Comparison of ENCODE assay signal across 23 cellular contexts in genomic region chr1:246126580-246126979, GRCh38.
DNase-seq lines count a peak whose midpoint lies in the region; ATAC-seq, FAIRE-seq and TF ChIP-seq lines count a peak whose summit lies in the region.
"Had no signal": no experiment of that assay in that cellular context is flagged by ENCODE, and none has a peak within 500 bp of the region (broad histone marks: within the 10 kb centered on the region; RNA-seq: fewer than 3 reads in every experiment).

No MANE protein-coding gene starts in this region.

- CTCF ChIA-PET in HepG2 (lab: Yijun Ruan, JAX; ENCODE audit: low intra/inter-chr PET ratio, low total read pairs): no interaction called here

- H3K27ac ChIP-seq in HepG2 (ENCODE audit: extremely low read length, insufficient read depth, low read length) (no peak overlapping the region), right lobe of liver (no peak overlapping the region), stomach (no peak overlapping the region)
- H3K27ac ChIP-seq: 22Rv1; A549; BLaER1 treated with 17β-estradiol and CSF1 and Interleukin-3, amounts not matched to agents 10 nM and 100 nM; C4-2B had no signal

- no peak for DNase-seq in HepG2 (ENCODE audit: low spot score)
- no peak for DNase-seq in right lobe of liver
- DNase-seq in stomach: no peak
- DNase-seq: AML-193; Caco-2; Calu3; CD4-positive, alpha-beta T cell; CD8-positive, alpha-beta T cell; DMS 273 treated with DMSO at 0.1 percent for 48 hours; DMS153; DMS53; DMS79; DND-41; EL; GF-D8 had no signal

- H3K4me1 ChIP-seq in HepG2 (ENCODE audit: insufficient read depth, low read length) (peaks cover 11% of the 10 kb centered on the region), right lobe of liver (no peaks in the 10 kb centered on the region), stomach (peaks cover 0 to 8% (median 0%) of the 10 kb centered on the region in 4 donors)
- H3K4me1 ChIP-seq: A549; BLaER1 treated with 17β-estradiol and CSF1 and Interleukin-3, amounts not matched to agents 10 nM and 100 nM; Caco-2 had no signal

- no peak for FAIRE-seq in HepG2 (lab: Jason Lieb, UNC)
- peak; percentile 31 for FAIRE-seq in TTC549 (lab: Jason Lieb, UNC)
- FAIRE-seq: A549, GM12891, GM19239 had no signal

- no peak for TF ChIP-seq CTCF in HepG2 (CRISPR knock-in tag; IDR thresholded peaks at IDR 0.05)
- no peak for TF ChIP-seq CTCF in right lobe of liver (IDR thresholded peaks at IDR 0.05)
- no peak for TF ChIP-seq CTCF in stomach (IDR thresholded peaks at IDR 0.05)

- no peak for TF ChIP-seq RAD21 in HepG2 (CRISPR knock-in tag; IDR thresholded peaks at IDR 0.05)

- BruUV-seq in HepG2 (replicated peaks; lab: Mats Ljungman, UMichigan): no TSS peak

- POLR2A ChIA-PET in HepG2 (lab: Yijun Ruan, JAX): no interaction called here

- H3K4me3 ChIP-seq in HepG2 (replicated peaks in 1 of 3; ENCODE audit: insufficient read depth in 1 of 3, low read depth in 2 of 3, low read length in 3 of 3) (no peak overlapping the region), right lobe of liver (no peak overlapping the region), stomach (no peak overlapping the region)
- H3K4me3 ChIP-seq: A549; BLaER1 treated with 17β-estradiol and CSF1 and Interleukin-3, amounts not matched to agents 10 nM and 100 nM had no signal

- no peaks in the 10 kb centered on the region for H3K79me2 ChIP-seq in HepG2 (ENCODE audit: insufficient read depth, low read length)

- no peaks in the 10 kb centered on the region for H4K20me1 ChIP-seq in HepG2 (ENCODE audit: insufficient read depth, low read length)
- H4K20me1 ChIP-seq: BLaER1 treated with 17β-estradiol and CSF1 and Interleukin-3, amounts not matched to agents 10 nM and 100 nM had no signal

- H3K4me2 ChIP-seq in HepG2 (ENCODE audit: low read depth, low read length): no peak overlapping the region
- H3K4me2 ChIP-seq: A549; BLaER1 treated with 17β-estradiol and CSF1 and Interleukin-3, amounts not matched to agents 10 nM and 100 nM had no signal

- no peaks in the 10 kb centered on the region for H3K9me3 ChIP-seq in HepG2 (ENCODE audit: low read length)
- no peaks in the 10 kb centered on the region for H3K9me3 ChIP-seq in right lobe of liver
- H3K9me3 ChIP-seq in stomach: no peaks in the 10 kb centered on the region
- H3K9me3 ChIP-seq: A549; BLaER1 treated with 17β-estradiol and CSF1 and Interleukin-3, amounts not matched to agents 10 nM and 100 nM; Caco-2 had no signal

- ATAC-seq in HepG2: no peak
- no peak for ATAC-seq in right lobe of liver
- ATAC-seq in HG03280 (IDR thresholded peaks at IDR 0.05; ENCODE audit: unreplicated experiment): no peak
- ATAC-seq: A549; CD8-positive, alpha-beta T cell had no signal

- H3K9ac ChIP-seq in HepG2 (ENCODE audit: insufficient read depth, low read depth, low read length): no peak overlapping the region
- H3K9ac ChIP-seq: BLaER1 treated with 17β-estradiol and CSF1 and Interleukin-3, amounts not matched to agents 10 nM and 100 nM had no signal

- TF ChIP-seq POLR2A in HepG2 (IDR thresholded peaks at IDR 0.05; ENCODE audit: insufficient read depth in 1 of 2, low read depth in 2 of 2, low read length in 2 of 2) (no peak), right lobe of liver (IDR thresholded peaks at IDR 0.05) (no peak), stomach (IDR thresholded peaks at IDR 0.05) (no peak)

- TF ChIP-seq EP300 in HepG2 (IDR thresholded peaks at IDR 0.05; ENCODE audit: low read depth in 2 of 2, low read length in 2 of 2) (no peak), HepG2 (CRISPR knock-in tag; IDR thresholded peaks at IDR 0.05; ENCODE audit: borderline replicate concordance) (no peak), stomach (IDR thresholded peaks at IDR 0.05) (no peak)

- H3K36me3 ChIP-seq in HepG2 (replicated peaks in 1 of 2; ENCODE audit: control insufficient read depth in 1 of 2, insufficient read depth in 2 of 2, low read length in 2 of 2) (peaks cover 0 to 1% of the 10 kb centered on the region in 2 experiments; a peak in 1 of 5 replicates), right lobe of liver (no peaks in the 10 kb centered on the region), stomach (no peaks in the 10 kb centered on the region)

- no peaks in the 10 kb centered on the region for H3K27me3 ChIP-seq in HepG2 (ENCODE audit: control insufficient read depth in 1 of 2, insufficient read depth in 2 of 2, low read length in 2 of 2)
- no peaks in the 10 kb centered on the region for H3K27me3 ChIP-seq in right lobe of liver
- H3K27me3 ChIP-seq in stomach: no peaks in the 10 kb centered on the region
- H3K27me3 ChIP-seq: BLaER1 treated with 17β-estradiol and CSF1 and Interleukin-3, amounts not matched to agents 10 nM and 100 nM had no signal

- intact Hi-C loops in HepG2 (cut with micrococcal nuclease; ENCODE audit: unreplicated experiment): no loop called here
- intact Hi-C loops in right lobe of liver (cut with DNase I): no loop called here
- intact Hi-C loops in stomach (cut with DNase I; ENCODE audit: low total_unique reads): loop anchor here (10.0 kb wide), 1 partner anchor 972 kb away; the partner anchor contains the start of gene KIF26B

- in situ Hi-C loops in HepG2 (cut with HindIII; ENCODE audit: extremely low pct_ligation_motif_present, low pct_unique_long_range_greater_than_20kb): no loop called here

- H2AFZ ChIP-seq in HepG2 (ENCODE audit: low read length): no peak overlapping the region

TF ChIP-seq in HepG2, 621 proteins besides CTCF, POLR2A, EP300 and RAD21:
- TF ChIP-seq DBP (CRISPR knock-in tag; IDR thresholded peaks at IDR 0.05; ENCODE audit: not compliant biosample characterization) (no peak), MIER2 (CRISPR knock-in tag; IDR thresholded peaks at IDR 0.05) (no peak), ATF7 (IDR thresholded peaks at IDR 0.05) (peak; percentile 82), ATF7 (CRISPR knock-in tag; IDR thresholded peaks at IDR 0.05) (no peak)
